Comparison of ENCODE assay signal across 16 cellular contexts in the genomic region with DNA sequence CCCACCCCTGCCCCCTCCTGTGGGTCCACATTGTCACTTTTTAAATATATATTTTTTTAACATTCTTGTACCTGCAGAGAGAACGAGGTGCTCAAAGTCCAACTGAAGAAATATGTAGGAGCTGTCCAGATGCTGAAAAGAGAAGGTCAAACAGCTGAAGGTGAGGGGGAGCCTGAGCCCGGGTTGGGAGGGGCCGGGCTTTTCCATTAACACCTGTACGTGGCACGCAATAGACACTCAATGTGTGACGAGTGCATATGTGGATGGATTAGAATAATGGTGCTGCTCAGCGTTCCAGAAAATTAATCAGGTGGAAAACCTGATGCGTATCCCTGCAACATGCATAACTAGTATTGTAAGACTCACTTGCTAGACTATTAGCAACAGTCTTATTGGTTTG.
DNase-seq lines count a peak whose midpoint lies in the region; ATAC-seq, FAIRE-seq and TF ChIP-seq lines count a peak whose summit lies in the region.
"Had no signal": no experiment of that assay in that cellular context is flagged by ENCODE, and none has a peak within 500 bp of the region (broad histone marks: within the 10 kb centered on the region; RNA-seq: fewer than 3 reads in every experiment).

No MANE protein-coding gene starts in this region.

- FAIRE-seq in urothelium cell line (lab: Jason Lieb, UNC) = no peak
- FAIRE-seq: D721Med had no signal

- intact Hi-C loops in HCT116 (cut with micrococcal nuclease) = no loop called here
- intact Hi-C loops in activated naive CD4-positive, alpha-beta T cell treated with anti-CD3 and anti-CD28 coated beads for 36 hours (cut with micrococcal nuclease) = no loop called here

- H3K27me3 Mint-ChIP-seq in activated naive CD4-positive, alpha-beta T cell treated with anti-CD3 and anti-CD28 coated beads for 36 hours (ENCODE audit: low read depth) = no peaks in the 10 kb centered on the region

- H3K4me3 ChIP-seq in HCT116 (replicated peaks in 1 of 2; ENCODE audit: low read depth in 1 of 2, low read length in 2 of 2) = no peak overlapping the region
- H3K4me3 ChIP-seq in mesenchymal stem cell (ENCODE audit: insufficient read depth in 1 of 2, low read depth in 1 of 2, low read length in 2 of 2) = no peak overlapping the region
- H3K4me3 ChIP-seq: HAP-1, PC-9 had no signal

- H2BK12ac ChIP-seq in mesenchymal stem cell (ENCODE audit: low read length in 2 of 2) = no peak overlapping the region

- no peak overlapping the region for H2AK5ac ChIP-seq in mesenchymal stem cell (ENCODE audit: low read length, severe bottlenecking)

- H3K4me2 ChIP-seq in HCT116 (ENCODE audit: low read length) (no peak overlapping the region), mesenchymal stem cell (ENCODE audit: low read length, poor library complexity, severe bottlenecking) (no peak overlapping the region)
- H3K4me2 ChIP-seq: PC-9 had no signal

- no peak for TF ChIP-seq RAD21 in HCT116 (IDR thresholded peaks at IDR 0.05; ENCODE audit: low read depth)

- H2BK15ac ChIP-seq in mesenchymal stem cell (ENCODE audit: low read depth, poor library complexity, severe bottlenecking) = no peak overlapping the region

- H4K91ac ChIP-seq in mesenchymal stem cell (ENCODE audit: low read length) = no peak overlapping the region

- no peak overlapping the region for H3K27ac Mint-ChIP-seq in activated naive CD4-positive, alpha-beta T cell treated with anti-CD3 and anti-CD28 coated beads for 36 hours

- no peak for DNase-seq in HCT116 (ENCODE audit: low read depth, low spot score)
- DNase-seq in astrocyte of the hippocampus (ENCODE audit: low read depth, low spot score) = peak; percentile 30
- DNase-seq in left kidney (ENCODE audit: low read depth, low spot score) = peak; percentile 61
- peak; percentile 19 for DNase-seq in urothelium cell line (ENCODE audit: low spot score)
- DNase-seq in activated naive CD4-positive, alpha-beta T cell treated with anti-CD3 and anti-CD28 coated beads for 36 hours = no peak
- DNase-seq in amniotic stem cell (lab: John Stamatoyannopoulos, UW) = no peak
- DNase-seq in mesenchymal stem cell = no peak
- DNase-seq: KG1, MV-4-11, NCI-H187 treated with DMSO at 0.1 percent for 48 hours, NCI-H226, NCI-H524, PC-9 had no signal

- RAD21 ChIA-PET in HCT116 (lab: Charles Lee; ENCODE audit: low non-redundant PET in 1 of 2, low total read pairs in 2 of 2, uncharacterized antibody in 2 of 2, unreplicated experiment in 2 of 2) = no interaction called here

- H3K79me2 ChIP-seq in HCT116 (ENCODE audit: insufficient read depth, low read length) = no peaks in the 10 kb centered on the region

- no peaks in the 10 kb centered on the region for H3K9me2 ChIP-seq in HCT116 (ENCODE audit: insufficient read depth)

- no peak overlapping the region for H3K4me3 Mint-ChIP-seq in activated naive CD4-positive, alpha-beta T cell treated with anti-CD3 and anti-CD28 coated beads for 36 hours

- peaks cover 11% of the 10 kb centered on the region for H3K4me1 Mint-ChIP-seq in activated naive CD4-positive, alpha-beta T cell treated with anti-CD3 and anti-CD28 coated beads for 36 hours (ENCODE audit: low read depth)

- H3K4ac ChIP-seq in mesenchymal stem cell (ENCODE audit: low read depth in 1 of 2, low read length in 2 of 2) = no peak overlapping the region

- no peak overlapping the region for H2AFZ ChIP-seq in HCT116 (ENCODE audit: low read depth, low read length, poor library complexity, severe bottlenecking)
- H2AFZ ChIP-seq in mesenchymal stem cell (ENCODE audit: low read depth, low read length) = no peak overlapping the region
- H2AFZ ChIP-seq: PC-9 had no signal

- no peaks in the 10 kb centered on the region for H3K9me3 ChIP-seq in HCT116 (ENCODE audit: control insufficient read depth in 1 of 2, insufficient read depth in 1 of 2, low read depth in 1 of 2, low read length in 2 of 2)
- no peaks in the 10 kb centered on the region for H3K9me3 ChIP-seq in mesenchymal stem cell (ENCODE audit: control insufficient read depth, low read length)
- H3K9me3 ChIP-seq: HAP-1 had no signal

- H3K36me3 ChIP-seq in HCT116 (ENCODE audit: control insufficient read depth in 1 of 2, insufficient read depth in 2 of 2, low read length in 2 of 2) (no peaks in the 10 kb centered on the region), mesenchymal stem cell (ENCODE audit: control insufficient read depth in 1 of 2, insufficient read depth in 2 of 2, low read depth in 1 of 2, low read length in 2 of 2) (peaks cover 8 to 29% of the 10 kb centered on the region in 2 experiments)
- H3K36me3 ChIP-seq: HAP-1 had no signal

- TF ChIP-seq POLR2A in HCT116 (IDR thresholded peaks at IDR 0.05; ENCODE audit: borderline replicate concordance, extremely low read depth, insufficient read depth, insufficient read length) = no peak

- H2BK120ac ChIP-seq in mesenchymal stem cell (ENCODE audit: low read depth, low read length) = no peak overlapping the region

- CTCF ChIA-PET in HCT116 (lab: Charles Lee) = no interaction called here
- CTCF ChIA-PET in activated naive CD4-positive, alpha-beta T cell treated with anti-CD3 and anti-CD28 coated beads for 36 hours (lab: Charles Lee) = no interaction called here

- no peak overlapping the region for H3K18ac ChIP-seq in mesenchymal stem cell (ENCODE audit: low read depth in 1 of 2, low read length in 2 of 2)

- H3K27ac ChIP-seq in HCT116 (ENCODE audit: low read depth, low read length) = no peak overlapping the region
- no peak overlapping the region for H3K27ac ChIP-seq in mesenchymal stem cell (ENCODE audit: low read length, poor library complexity, severe bottlenecking)
- H3K27ac ChIP-seq: C4-2B, PC-9 had no signal

- no peak for TF ChIP-seq CTCF in HCT116 (IDR thresholded peaks at IDR 0.05 in 2 of 3, conservative IDR thresholded peaks at IDR 0.05 in 1 of 3; ENCODE audit: borderline replicate concordance in 1 of 3, insufficient read depth in 1 of 3, low read depth in 2 of 3, low read length in 2 of 3)

- no peak overlapping the region for H3K23ac ChIP-seq in mesenchymal stem cell (ENCODE audit: low read length in 2 of 2)

- H3K36me3 Mint-ChIP-seq in activated naive CD4-positive, alpha-beta T cell treated with anti-CD3 and anti-CD28 coated beads for 36 hours (ENCODE audit: low read depth) = peaks cover 4% of the 10 kb centered on the region

- no peak overlapping the region for H4K8ac ChIP-seq in mesenchymal stem cell (ENCODE audit: low read length)

- 54% methylated on average over 7 of the region's 8 CpGs for WGBS in mesenchymal stem cell

- no peak overlapping the region for H3K14ac ChIP-seq in mesenchymal stem cell (ENCODE audit: low read length in 2 of 2)

- H3K27me3 ChIP-seq in HCT116 (ENCODE audit: insufficient read depth, low read length) (no peaks in the 10 kb centered on the region), mesenchymal stem cell (ENCODE audit: control insufficient read depth in 1 of 2, insufficient read depth in 1 of 2, low read length in 2 of 2) (no peaks in the 10 kb centered on the region)

- no peaks in the 10 kb centered on the region for H4K20me1 ChIP-seq in HCT116 (ENCODE audit: insufficient read depth)

- ATAC-seq in HCT116 = no peak

- H2BK5ac ChIP-seq in mesenchymal stem cell (ENCODE audit: low read depth, low read length, poor library complexity, severe bottlenecking) = no peak overlapping the region

- H3K79me1 ChIP-seq in mesenchymal stem cell (replicated peaks; ENCODE audit: low read length, poor library complexity, severe bottlenecking) = peaks cover 5% of the 10 kb centered on the region

- BruUV-seq in HCT116 (replicated peaks; lab: Mats Ljungman, UMichigan) = no TSS peak

- no peak overlapping the region for H3K9ac ChIP-seq in HCT116 (ENCODE audit: low read length)
- H3K9ac ChIP-seq in mesenchymal stem cell (ENCODE audit: low read length) = no peak overlapping the region

- POLR2A ChIA-PET in HCT116 (lab: Charles Lee) = no interaction called here

- H3K4me1 ChIP-seq in HCT116 (ENCODE audit: control insufficient read depth in 1 of 2, insufficient read depth in 2 of 2, low read length in 2 of 2) (no peaks in the 10 kb centered on the region), mesenchymal stem cell (ENCODE audit: control insufficient read depth, insufficient read depth, low read depth, low read length) (no peaks in the 10 kb centered on the region)
- H3K4me1 ChIP-seq: HAP-1 had no signal

- no peaks in the 10 kb centered on the region for H3K9me3 Mint-ChIP-seq in activated naive CD4-positive, alpha-beta T cell treated with anti-CD3 and anti-CD28 coated beads for 36 hours

TF ChIP-seq in HCT116, 20 proteins besides CTCF, POLR2A, EP300 and RAD21:
- no peak for TF ChIP-seq ZFX (IDR thresholded peaks at IDR 0.05)
- TF ChIP-seq, protein P1, sequence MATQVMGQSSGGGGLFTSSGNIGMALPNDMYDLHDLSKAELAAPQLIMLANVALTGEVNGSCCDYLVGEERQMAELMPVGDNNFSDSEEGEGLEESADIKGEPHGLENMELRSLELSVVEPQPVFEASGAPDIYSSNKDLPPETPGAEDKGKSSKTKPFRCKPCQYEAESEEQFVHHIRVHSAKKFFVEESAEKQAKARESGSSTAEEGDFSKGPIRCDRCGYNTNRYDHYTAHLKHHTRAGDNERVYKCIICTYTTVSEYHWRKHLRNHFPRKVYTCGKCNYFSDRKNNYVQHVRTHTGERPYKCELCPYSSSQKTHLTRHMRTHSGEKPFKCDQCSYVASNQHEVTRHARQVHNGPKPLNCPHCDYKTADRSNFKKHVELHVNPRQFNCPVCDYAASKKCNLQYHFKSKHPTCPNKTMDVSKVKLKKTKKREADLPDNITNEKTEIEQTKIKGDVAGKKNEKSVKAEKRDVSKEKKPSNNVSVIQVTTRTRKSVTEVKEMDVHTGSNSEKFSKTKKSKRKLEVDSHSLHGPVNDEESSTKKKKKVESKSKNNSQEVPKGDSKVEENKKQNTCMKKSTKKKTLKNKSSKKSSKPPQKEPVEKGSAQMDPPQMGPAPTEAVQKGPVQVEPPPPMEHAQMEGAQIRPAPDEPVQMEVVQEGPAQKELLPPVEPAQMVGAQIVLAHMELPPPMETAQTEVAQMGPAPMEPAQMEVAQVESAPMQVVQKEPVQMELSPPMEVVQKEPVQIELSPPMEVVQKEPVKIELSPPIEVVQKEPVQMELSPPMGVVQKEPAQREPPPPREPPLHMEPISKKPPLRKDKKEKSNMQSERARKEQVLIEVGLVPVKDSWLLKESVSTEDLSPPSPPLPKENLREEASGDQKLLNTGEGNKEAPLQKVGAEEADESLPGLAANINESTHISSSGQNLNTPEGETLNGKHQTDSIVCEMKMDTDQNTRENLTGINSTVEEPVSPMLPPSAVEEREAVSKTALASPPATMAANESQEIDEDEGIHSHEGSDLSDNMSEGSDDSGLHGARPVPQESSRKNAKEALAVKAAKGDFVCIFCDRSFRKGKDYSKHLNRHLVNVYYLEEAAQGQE (IDR thresholded peaks at IDR 0.05; ENCODE audit: low read depth) = peak; percentile 54

Comparison
In these comparisons a context has a peak if more than half of its experiments do, and no peak if none do; other contexts are left out.
1. DNase-seq: peak in astrocyte of the hippocampus (single experiment), left kidney (single experiment) and urothelium cell line (single experiment); none in HCT116 (single experiment), activated naive CD4-positive, alpha-beta T cell treated with anti-CD3 and anti-CD28 coated beads for 36 hours (single experiment), amniotic stem cell (single experiment) and mesenchymal stem cell (single experiment).